12 cellular contexts compared by ENCODE assay signal in genomic region chr3:188975612-188976314, GRCh38.
DNase-seq lines count a peak whose midpoint lies in the region; ATAC-seq and TF ChIP-seq lines count a peak whose summit lies in the region.
"Had no signal": no experiment of that assay in that cellular context is flagged by ENCODE, and none has a peak within 500 bp of the region (broad histone marks: within the 10 kb centered on the region; RNA-seq: fewer than 3 reads in every experiment).

No MANE protein-coding gene starts in this region.

- H3K27me3 ChIP-seq in OCI-LY1 (ENCODE audit: insufficient read depth, low read length) (no peaks in the 10 kb centered on the region; the same call in 1 of the 2 replicates), upper lobe of right lung (no peaks in the 10 kb centered on the region)

- H4K20me1 ChIP-seq in OCI-LY1 (ENCODE audit: insufficient read depth, low read length) = no peaks in the 10 kb centered on the region

- H3K4me2 ChIP-seq in OCI-LY1 (ENCODE audit: low read length) = peak overlapping the region; percentile 3; the same call in 1 of the 2 replicates

- ATAC-seq in upper lobe of right lung (no peak), GM21529 (IDR thresholded peaks at IDR 0.05; ENCODE audit: unreplicated experiment) (no peak)

- H3K9me2 ChIP-seq in OCI-LY1 (ENCODE audit: low read depth, low read length) = no peaks in the 10 kb centered on the region

- no peak overlapping the region for H2AFZ ChIP-seq in OCI-LY1 (ENCODE audit: low read length)

- no peak overlapping the region for H3K27ac ChIP-seq in OCI-LY1 (ENCODE audit: low read depth, low read length, poor library complexity, severe bottlenecking)
- H3K27ac ChIP-seq in upper lobe of right lung = peak overlapping the region; percentile 38

- intact Hi-C loops in upper lobe of right lung (cut with DNase I) = no loop called here

- no peak for TF ChIP-seq CTCF in OCI-LY1 (IDR thresholded peaks at IDR 0.05; ENCODE audit: low read length)
- TF ChIP-seq CTCF in upper lobe of right lung (IDR thresholded peaks at IDR 0.05) = no peak

- H3K9ac ChIP-seq in OCI-LY1 (ENCODE audit: low read length) = no peak overlapping the region

- DNase-seq in NCI-H748 (lab: John Stamatoyannopoulos, UW; ENCODE audit: unreplicated experiment) (peak; percentile 6), NCI-H748 treated with DMSO at 0.1 percent for 48 hours (lab: John Stamatoyannopoulos, UW) (no peak), fibroblast of gingiva (ENCODE audit: low read depth) (peak; percentile 49), upper lobe of right lung (no peak), globus pallidus (ENCODE audit: low spot score) (no peak)
- DNase-seq in central memory CD4-positive, alpha-beta T cell = no peak
- DNase-seq: activated CD8-positive, alpha-beta memory T cell treated with anti-CD3 and anti-CD28 coated beads, Interleukin-2, amount 50 U/mL, for 48 hours; effector memory CD4-positive, alpha-beta T cell; NCI-H146; substantia nigra had no signal

- no peak overlapping the region for H3K4me3 ChIP-seq in OCI-LY1 (ENCODE audit: low read depth, low read length, poor library complexity, severe bottlenecking)
- H3K4me3 ChIP-seq in upper lobe of right lung = peak overlapping the region; percentile 1

- H3K4me1 ChIP-seq in OCI-LY1 (ENCODE audit: insufficient read depth, low read length, severe bottlenecking) (peaks cover 15% of the 10 kb centered on the region), upper lobe of right lung (peaks cover 17% of the 10 kb centered on the region)

- no peaks in the 10 kb centered on the region for H3K79me2 ChIP-seq in OCI-LY1 (ENCODE audit: insufficient read depth, low read length)

- no peaks in the 10 kb centered on the region for H3K9me3 ChIP-seq in OCI-LY1 (ENCODE audit: low read length)
- no peaks in the 10 kb centered on the region for H3K9me3 ChIP-seq in upper lobe of right lung

- no peaks in the 10 kb centered on the region for H3K36me3 ChIP-seq in OCI-LY1 (ENCODE audit: insufficient read depth, low read length)
- no peaks in the 10 kb centered on the region for H3K36me3 ChIP-seq in upper lobe of right lung

- no peaks in the 10 kb centered on the region for H3F3A ChIP-seq in OCI-LY1 (ENCODE audit: insufficient read depth, low read length)

Comparison
In these comparisons a context has a peak if more than half of its experiments do, and no peak if none do; other contexts are left out.
1. DNase-seq: peak in NCI-H748 (single experiment) and fibroblast of gingiva (single experiment); none in NCI-H748 treated with DMSO at 0.1 percent for 48 hours (single experiment), upper lobe of right lung (single experiment), globus pallidus (single experiment) and central memory CD4-positive, alpha-beta T cell (single experiment).